24 cellular contexts compared by ENCODE assay signal in genomic region chr5:42960472-42960871, GRCh38.
"Had no signal": no experiment of that assay in that cellular context is flagged by ENCODE, and none has a peak within 500 bp of the region (broad histone marks: within the 10 kb centered on the region; RNA-seq: fewer than 3 reads in every experiment).

No MANE protein-coding gene starts in this region.

- H3K9me3 ChIP-seq: esophagus muscularis mucosa, gastroesophageal sphincter, left lung, lower lobe of right lung, mucosa of descending colon had no signal

- H3K4me1 ChIP-seq: esophagus muscularis mucosa, foreskin keratinocyte, gastroesophageal sphincter, heart left ventricle, left lung, lower lobe of right lung had no signal

- H3K27me3 Mint-ChIP-seq: naive B cell; naive thymus-derived CD8-positive, alpha-beta T cell had no signal

- H3K36me3 ChIP-seq: esophagus muscularis mucosa, gastroesophageal sphincter, heart left ventricle, left lung, lower lobe of right lung had no signal

- H3K27ac ChIP-seq: coronary artery, dorsolateral prefrontal cortex, esophagus muscularis mucosa, foreskin keratinocyte, gastroesophageal sphincter, heart left ventricle, hepatocyte, left lung, lower lobe of right lung had no signal

- H3K9me3 Mint-ChIP-seq: mesothelial cell of epicardium, naive B cell had no signal

- ATAC-seq: foreskin keratinocyte; gastroesophageal sphincter; heart left ventricle; left cardiac atrium; left lung; left ventricle myocardium superior; lower lobe of right lung; mucosa of descending colon; naive thymus-derived CD8-positive, alpha-beta T cell had no signal

- H3K4me3 ChIP-seq: coronary artery, dorsolateral prefrontal cortex, esophagus muscularis mucosa, gastroesophageal sphincter, heart left ventricle, hepatocyte, left lung, lower lobe of right lung, mucosa of descending colon had no signal

- DNase-seq: dermis blood vessel endothelial cell; dorsolateral prefrontal cortex; effector CD8-positive, alpha-beta T cell; foreskin keratinocyte; heart left ventricle; hypothalamus; left cardiac atrium; left lung; left ventricle myocardium superior; lower lobe of right lung; mesenchymal stem cell; mucosa of descending colon; naive B cell; naive thymus-derived CD8-positive, alpha-beta T cell had no signal

- FAIRE-seq: colon, endothelial cell of umbilical vein, frontal cortex, islet of Langerhans, keratinocyte had no signal

- H3K27me3 ChIP-seq: foreskin keratinocyte, hepatocyte had no signal

- H3K27ac Mint-ChIP-seq: mesothelial cell of epicardium had no signal

- H3K36me3 Mint-ChIP-seq: mesothelial cell of epicardium, naive B cell had no signal

- H3K4me1 Mint-ChIP-seq: mesothelial cell of epicardium had no signal

- H3K4me3 Mint-ChIP-seq: mesothelial cell of epicardium; naive B cell; naive thymus-derived CD8-positive, alpha-beta T cell had no signal
